26 cellular contexts compared by ENCODE assay signal in genomic region chr4:36392916-36393315, GRCh38.
"Had no signal": no experiment of that assay in that cellular context is flagged by ENCODE, and none has a peak within 500 bp of the region (broad histone marks: within the 10 kb centered on the region; RNA-seq: fewer than 3 reads in every experiment).

No MANE protein-coding gene starts in this region.

- H3K27ac Mint-ChIP-seq: activated T-cell treated with anti-CD3 and anti-CD28 coated beads, Interleukin-2, amount 50 U/mL, for 72 hours; effector memory CD8-positive, alpha-beta T cell; mesothelial cell of epicardium; natural killer cell; type B pancreatic cell; WTC11 had no signal

- H3K27ac ChIP-seq: adrenal gland, breast epithelium, colonic mucosa, dorsolateral prefrontal cortex, esophagus muscularis mucosa, gastrocnemius medialis, thoracic aorta, vagina had no signal

- H3K4me3 Mint-ChIP-seq: activated T-cell treated with anti-CD3 and anti-CD28 coated beads, Interleukin-2, amount 50 U/mL, for 72 hours; effector memory CD8-positive, alpha-beta T cell; mesothelial cell of epicardium; natural killer cell; type B pancreatic cell; WTC11 had no signal

- FAIRE-seq: endothelial cell of umbilical vein, islet of Langerhans had no signal

- H3K4me3 ChIP-seq: adrenal gland, breast epithelium, colonic mucosa, dorsolateral prefrontal cortex, esophagus muscularis mucosa, gastrocnemius medialis, lung, thoracic aorta, vagina had no signal

- H3K4me1 Mint-ChIP-seq: natural killer cell, WTC11 had no signal

- DNase-seq: activated CD4-positive, alpha-beta T cell treated with anti-CD3 and anti-CD28 coated beads, Interleukin-2, amount 50 U/mL, for 4 hours; activated effector memory CD4-positive, alpha-beta T cell treated with anti-CD3 and anti-CD28 coated beads, Interleukin-2, amount 50 U/mL, for 16 hours; activated naive CD4-positive, alpha-beta T cell treated with anti-CD3 and anti-CD28 coated beads, Interleukin-2, amount 50 U/mL, for 16 hours; activated T-cell treated with anti-CD3 and anti-CD28 coated beads, Interleukin-2, amount 50 U/mL, for 72 hours; adrenal gland; colonic mucosa; dorsolateral prefrontal cortex; effector memory CD8-positive, alpha-beta T cell; gastrocnemius medialis; head of caudate nucleus; hypothalamus; natural killer cell; small intestine; stimulated activated CD4-positive, alpha-beta T cell treated with anti-CD3 and anti-CD28 coated beads, Interleukin-4, amount 100 ng/mL, for 1 hour; stimulated activated naive CD4-positive, alpha-beta T cell had no signal

- H3K27me3 ChIP-seq: adrenal gland, breast epithelium, colonic mucosa, dorsolateral prefrontal cortex, gastrocnemius medialis, vagina had no signal

- H3K36me3 ChIP-seq: adrenal gland, breast epithelium, colonic mucosa, esophagus muscularis mucosa, gastrocnemius medialis, thoracic aorta, vagina had no signal

- H3K4me1 ChIP-seq: adrenal gland, breast epithelium, colonic mucosa, esophagus muscularis mucosa, gastrocnemius medialis, vagina had no signal

- H3K9me3 Mint-ChIP-seq: effector memory CD8-positive, alpha-beta T cell; mesothelial cell of epicardium; natural killer cell; type B pancreatic cell; WTC11 had no signal

- H3K36me3 Mint-ChIP-seq: mesothelial cell of epicardium, natural killer cell, type B pancreatic cell, WTC11 had no signal

- ATAC-seq: activated T-cell treated with anti-CD3 and anti-CD28 coated beads, Interleukin-2, amount 50 U/mL, for 72 hours; effector memory CD8-positive, alpha-beta T cell; gastrocnemius medialis; natural killer cell; sciatic nerve; WTC11 had no signal

- H3K9me3 ChIP-seq: adrenal gland, breast epithelium, colonic mucosa, esophagus muscularis mucosa, gastrocnemius medialis, thoracic aorta, vagina had no signal
